Comparison of ENCODE assay signal across 18 cellular contexts in the genomic region with DNA sequence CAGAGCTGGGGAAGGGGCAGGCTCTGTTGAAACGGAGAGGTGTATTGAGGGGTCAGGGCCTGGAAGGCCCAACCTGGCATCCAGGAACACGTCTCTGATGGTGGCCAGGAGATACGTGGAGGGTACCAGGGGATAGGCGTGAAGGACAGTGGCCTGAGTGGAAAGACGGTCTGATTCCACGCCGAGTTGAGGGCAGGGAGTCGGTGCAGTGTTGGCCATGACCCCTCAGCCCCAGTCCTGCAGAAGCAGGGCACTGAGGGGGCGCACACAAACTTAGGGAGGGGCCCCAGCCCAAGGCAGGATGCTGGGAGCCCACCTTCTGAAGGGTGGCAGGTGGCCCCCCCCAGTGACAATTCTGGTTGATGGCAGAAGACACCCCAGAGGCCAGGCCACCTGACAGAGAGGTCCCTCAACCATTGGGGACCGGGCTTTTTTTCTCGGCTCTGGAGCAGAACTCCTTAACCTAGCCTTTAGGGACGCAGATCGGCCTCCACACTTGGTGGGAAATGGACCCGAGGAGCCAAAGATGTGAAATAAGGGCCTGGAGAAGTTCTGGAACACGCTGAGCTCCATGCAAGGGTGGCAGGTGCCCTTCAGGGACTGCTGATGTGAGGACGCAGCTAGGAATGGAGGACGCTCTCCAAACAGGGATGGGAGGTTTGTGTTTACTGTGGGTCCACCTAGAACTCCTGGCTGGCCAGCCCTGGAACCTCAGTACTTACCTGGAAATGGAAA.
"Had no signal": no experiment of that assay in that cellular context is flagged by ENCODE, and none has a peak within 500 bp of the region (broad histone marks: within the 10 kb centered on the region; RNA-seq: fewer than 3 reads in every experiment).

No MANE protein-coding gene starts in this region.

- H3K9me3 ChIP-seq: left lung, lower lobe of right lung, psoas muscle, stomach had no signal

- H3K27ac ChIP-seq: cardiac muscle cell, foreskin keratinocyte, left lung, lower lobe of right lung, parathyroid adenoma, psoas muscle, skin epidermis, stomach had no signal

- H3K4me1 ChIP-seq: foreskin keratinocyte had no signal

- H3K4me3 ChIP-seq: cardiac muscle cell, left lung, lower lobe of right lung, psoas muscle, skin epidermis, stomach had no signal

- ATAC-seq: effector memory CD8-positive, alpha-beta T cell; foreskin keratinocyte; left lung; lower lobe of right lung; natural killer cell treated with Interleukin-12 subunit alpha and Interleukin-12 subunit beta and Interleukin-15 and Interleukin-18, amount 100 ng/mL, for 72 hours; psoas muscle; sciatic nerve had no signal

- DNase-seq: cerebellar nuclear complex; effector memory CD8-positive, alpha-beta T cell; foreskin keratinocyte; hippocampal formation; islet precursor cell; left lung; lower lobe of right lung; midbrain; psoas muscle; retina; stimulated activated naive CD4-positive, alpha-beta T cell; stomach; substantia nigra had no signal

- H3K36me3 ChIP-seq: cardiac muscle cell, left lung, lower lobe of right lung, stomach had no signal
